ENCODE assay signal across 1 cellular context in the genomic region with DNA sequence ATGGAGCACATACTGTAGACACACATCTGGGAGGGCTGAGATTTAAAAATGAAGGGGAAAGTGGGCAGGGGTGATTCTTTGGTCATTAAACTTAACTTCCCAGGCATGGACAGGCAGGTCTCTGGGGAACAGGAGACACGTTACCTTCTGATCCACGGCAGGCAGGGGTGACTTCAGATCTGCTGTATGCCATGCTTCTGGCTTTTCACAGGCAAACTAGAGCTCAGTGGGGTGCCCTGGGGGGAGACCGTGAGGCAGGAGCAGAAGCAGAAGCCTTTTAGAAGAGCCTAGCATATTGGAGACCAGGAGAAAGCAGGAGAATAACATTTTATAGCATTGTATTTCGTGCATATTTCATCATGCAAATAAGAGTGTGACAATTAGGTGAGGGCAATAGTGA.
TF ChIP-seq lines count a peak whose summit lies in the region.

No MANE protein-coding gene starts in this region.

TF ChIP-seq in GM12878, 131 proteins besides CTCF, POLR2A, EP300 and RAD21 (continued from another document):
- TF ChIP-seq, protein P1, sequence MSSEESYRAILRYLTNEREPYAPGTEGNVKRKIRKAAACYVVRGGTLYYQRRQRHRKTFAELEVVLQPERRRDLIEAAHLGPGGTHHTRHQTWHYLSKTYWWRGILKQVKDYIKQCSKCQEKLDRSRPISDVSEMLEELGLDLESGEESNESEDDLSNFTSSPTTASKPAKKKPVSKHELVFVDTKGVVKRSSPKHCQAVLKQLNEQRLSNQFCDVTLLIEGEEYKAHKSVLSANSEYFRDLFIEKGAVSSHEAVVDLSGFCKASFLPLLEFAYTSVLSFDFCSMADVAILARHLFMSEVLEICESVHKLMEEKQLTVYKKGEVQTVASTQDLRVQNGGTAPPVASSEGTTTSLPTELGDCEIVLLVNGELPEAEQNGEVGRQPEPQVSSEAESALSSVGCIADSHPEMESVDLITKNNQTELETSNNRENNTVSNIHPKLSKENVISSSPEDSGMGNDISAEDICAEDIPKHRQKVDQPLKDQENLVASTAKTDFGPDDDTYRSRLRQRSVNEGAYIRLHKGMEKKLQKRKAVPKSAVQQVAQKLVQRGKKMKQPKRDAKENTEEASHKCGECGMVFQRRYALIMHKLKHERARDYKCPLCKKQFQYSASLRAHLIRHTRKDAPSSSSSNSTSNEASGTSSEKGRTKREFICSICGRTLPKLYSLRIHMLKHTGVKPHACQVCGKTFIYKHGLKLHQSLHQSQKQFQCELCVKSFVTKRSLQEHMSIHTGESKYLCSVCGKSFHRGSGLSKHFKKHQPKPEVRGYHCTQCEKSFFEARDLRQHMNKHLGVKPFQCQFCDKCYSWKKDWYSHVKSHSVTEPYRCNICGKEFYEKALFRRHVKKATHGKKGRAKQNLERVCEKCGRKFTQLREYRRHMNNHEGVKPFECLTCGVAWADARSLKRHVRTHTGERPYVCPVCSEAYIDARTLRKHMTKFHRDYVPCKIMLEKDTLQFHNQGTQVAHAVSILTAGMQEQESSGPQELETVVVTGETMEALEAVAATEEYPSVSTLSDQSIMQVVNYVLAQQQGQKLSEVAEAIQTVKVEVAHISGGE (CRISPR knock-in tag; IDR thresholded peaks at IDR 0.05), result no peak
- TF ChIP-seq, protein P2, sequence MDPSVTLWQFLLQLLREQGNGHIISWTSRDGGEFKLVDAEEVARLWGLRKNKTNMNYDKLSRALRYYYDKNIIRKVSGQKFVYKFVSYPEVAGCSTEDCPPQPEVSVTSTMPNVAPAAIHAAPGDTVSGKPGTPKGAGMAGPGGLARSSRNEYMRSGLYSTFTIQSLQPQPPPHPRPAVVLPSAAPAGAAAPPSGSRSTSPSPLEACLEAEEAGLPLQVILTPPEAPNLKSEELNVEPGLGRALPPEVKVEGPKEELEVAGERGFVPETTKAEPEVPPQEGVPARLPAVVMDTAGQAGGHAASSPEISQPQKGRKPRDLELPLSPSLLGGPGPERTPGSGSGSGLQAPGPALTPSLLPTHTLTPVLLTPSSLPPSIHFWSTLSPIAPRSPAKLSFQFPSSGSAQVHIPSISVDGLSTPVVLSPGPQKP (IDR thresholded peaks at IDR 0.05; ENCODE audit: low read depth, low read length), result no peak
- TF ChIP-seq SMAD5 (IDR thresholded peaks at IDR 0.05; ENCODE audit: low read depth) (no peak), SUZ12 (IDR thresholded peaks at IDR 0.05; ENCODE audit: unreplicated experiment) (no peak), NR2F1 (conservative IDR thresholded peaks at IDR 0.05) (no peak), FOS (IDR thresholded peaks at IDR 0.05; ENCODE audit: borderline replicate concordance, extremely low read depth, insufficient read length) (no peak), E2F8 (IDR thresholded peaks at IDR 0.05; ENCODE audit: low read depth, partially characterized antibody) (no peak), EED (IDR thresholded peaks at IDR 0.05; ENCODE audit: low read depth) (no peak), SIX5 (IDR thresholded peaks at IDR 0.05; ENCODE audit: low read depth, low read length, severe bottlenecking) (no peak), MEF2B (IDR thresholded peaks at IDR 0.05; ENCODE audit: partially characterized antibody, poor library complexity, severe bottlenecking) (no peak), USF1 (IDR thresholded peaks at IDR 0.05; ENCODE audit: borderline replicate concordance, extremely low read length, insufficient read depth, low read depth, low read length) (no peak), ETV6 (conservative IDR thresholded peaks at IDR 0.05 in 1 of 2, IDR thresholded peaks at IDR 0.05 in 1 of 2; ENCODE audit: borderline replicate concordance in 1 of 2, low read depth in 1 of 2) (no peak), KAT2A (conservative IDR thresholded peaks at IDR 0.05; ENCODE audit: control insufficient read depth, low read depth, low read length) (no peak), GATAD2B (conservative IDR thresholded peaks at IDR 0.05; ENCODE audit: low read depth) (no peak), FOXK2 (IDR thresholded peaks at IDR 0.05) (no peak), FOXM1 (IDR thresholded peaks at IDR 0.05; ENCODE audit: low read depth, low read length) (no peak), ZSCAN29 (IDR thresholded peaks at IDR 0.05) (no peak), RUNX3 (IDR thresholded peaks at IDR 0.05; ENCODE audit: low read length) (no peak)
